In the genomic region with DNA sequence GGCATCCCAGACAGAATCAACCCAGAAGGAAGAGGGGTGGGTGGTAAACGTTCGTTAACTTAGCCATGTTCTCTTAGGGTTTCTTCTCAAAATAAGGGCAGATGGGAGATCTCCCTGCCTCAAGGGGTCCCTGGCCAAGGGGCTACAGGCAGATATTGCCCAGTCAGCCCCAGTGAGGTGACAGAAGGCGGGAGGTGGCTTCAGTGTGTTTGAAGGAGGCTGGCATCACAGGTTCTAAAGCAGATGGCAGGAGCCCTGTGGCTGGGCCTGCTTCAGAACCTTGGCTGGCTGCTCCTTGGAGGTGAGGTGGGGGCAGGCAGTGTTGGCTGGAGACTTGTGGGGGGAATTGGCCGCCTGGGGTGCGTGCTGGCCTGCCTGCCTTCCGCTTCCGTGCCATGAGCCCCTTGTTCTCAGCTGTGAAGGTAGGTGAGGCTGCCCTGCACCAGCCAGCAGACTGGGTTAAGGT, we compare ENCODE assay signal across 16 cellular contexts. TPM values are rescaled to one million over a fixed set of nuclear protein-coding genes. Genes with fewer than 3 reads are reported as not detected.
DNase-seq lines count a peak whose midpoint lies in the region; TF ChIP-seq lines count a peak whose summit lies in the region.
"Had no signal": no experiment of that assay in that cellular context is flagged by ENCODE, and none has a peak within 500 bp of the region (broad histone marks: within the 10 kb centered on the region; RNA-seq: fewer than 3 reads in every experiment).

No MANE protein-coding gene starts in this region.

- H2AFZ ChIP-seq in neuronal stem cell (ENCODE audit: low read length), result no peak overlapping the region

- no peaks in the 10 kb centered on the region for H3K36me3 ChIP-seq in neuronal stem cell (replicated peaks in 1 of 2; ENCODE audit: control insufficient read depth in 2 of 2, insufficient read depth in 2 of 2, low read length in 2 of 2)
- H3K36me3 ChIP-seq: esophagus muscularis mucosa, heart left ventricle had no signal

- H2BK15ac ChIP-seq in neuronal stem cell (ENCODE audit: low read length), result peak overlapping the region; percentile 28

- TF ChIP-seq CTCF in chondrocyte (IDR thresholded peaks at IDR 0.05), result no peak

- peaks cover 7 to 20% of the 10 kb centered on the region in 2 donors for H3K9me3 ChIP-seq in neuronal stem cell (replicated peaks in 1 of 2; ENCODE audit: control insufficient read depth in 2 of 2, insufficient read depth in 1 of 2, low read depth in 1 of 2, low read length in 2 of 2)
- H3K9me3 ChIP-seq: esophagus muscularis mucosa, heart left ventricle had no signal

- peak overlapping the region; percentile 72 for H3K18ac ChIP-seq in neuronal stem cell (ENCODE audit: low read length)

- no peak overlapping the region for H3K27ac Mint-ChIP-seq in chondrocyte (ENCODE audit: unreplicated experiment)

- H3K27me3 Mint-ChIP-seq in chondrocyte (ENCODE audit: low read depth), result no peaks in the 10 kb centered on the region

- H3K4me1 Mint-ChIP-seq in chondrocyte (ENCODE audit: low read depth), result peaks cover 38% of the 10 kb centered on the region

- H3K4me3 ChIP-seq in neuronal stem cell (ENCODE audit: low read length in 2 of 2), result no peak overlapping the region
- H3K4me3 ChIP-seq: esophagus muscularis mucosa, heart left ventricle had no signal

- H3K9ac ChIP-seq in neuronal stem cell (ENCODE audit: low read depth, low read length, poor library complexity), result no peak overlapping the region

- no CpG with 5 or more reads among the region's 7 CpGs for WGBS in neuronal stem cell (ENCODE audit: extremely low coverage in 2 of 2, insufficient read length in 2 of 2, insufficient replicate concordance in 1 of 2), 2 donors

- H2BK12ac ChIP-seq in neuronal stem cell (ENCODE audit: low read length), result no peak overlapping the region

- H3K4ac ChIP-seq in neuronal stem cell (ENCODE audit: low read length), result no peak overlapping the region

- H3K27me3 ChIP-seq in neuronal stem cell (ENCODE audit: control insufficient read depth in 3 of 3, insufficient read depth in 3 of 3, low read depth in 1 of 3, low read length in 3 of 3), result no peaks in the 10 kb centered on the region
- H3K27me3 ChIP-seq: esophagus muscularis mucosa, heart left ventricle had no signal

- H3K36me3 Mint-ChIP-seq in chondrocyte (ENCODE audit: low read depth), result no peaks in the 10 kb centered on the region

- peak overlapping the region; percentile 29 for H2BK120ac ChIP-seq in neuronal stem cell (ENCODE audit: low read depth, low read length)

- H3K4me1 ChIP-seq in neuronal stem cell (ENCODE audit: control insufficient read depth in 2 of 2, insufficient read depth in 1 of 2, low read depth in 1 of 2, low read length in 2 of 2), result peaks cover 17 to 29% of the 10 kb centered on the region in 2 donors

- H3K27ac ChIP-seq in neuronal stem cell (replicated peaks; ENCODE audit: low read length), result no peak overlapping the region
- H3K27ac ChIP-seq: 22Rv1, esophagus muscularis mucosa, HL-60 had no signal

- H3K23ac ChIP-seq in neuronal stem cell (ENCODE audit: low read depth, low read length, poor library complexity), result peak overlapping the region; percentile 52

- peak overlapping the region; percentile 0 for H2BK5ac ChIP-seq in neuronal stem cell (ENCODE audit: low read length)

- no peaks in the 10 kb centered on the region for H3K79me1 ChIP-seq in neuronal stem cell (ENCODE audit: low read depth, low read length)

- peak overlapping the region; percentile 47 for H3K14ac ChIP-seq in neuronal stem cell (ENCODE audit: low read length)

- H4K91ac ChIP-seq in neuronal stem cell (ENCODE audit: low read depth, low read length, poor library complexity), result peak overlapping the region; percentile 7

- no peak overlapping the region for H3K4me2 ChIP-seq in neuronal stem cell (ENCODE audit: insufficient read depth, low read length, poor library complexity, severe bottlenecking)

- no peak overlapping the region for H4K8ac ChIP-seq in neuronal stem cell (ENCODE audit: low read depth, low read length)

- peak overlapping the region; percentile 65 for H2AK5ac ChIP-seq in neuronal stem cell (ENCODE audit: low read depth, low read length)

- no peak overlapping the region for H3K4me3 Mint-ChIP-seq in chondrocyte (ENCODE audit: unreplicated experiment)

- DNase-seq in DMS53 (lab: John Stamatoyannopoulos, UW) (peak; percentile 64), DMS53 treated with DMSO at 0.1 percent for 48 hours (lab: John Stamatoyannopoulos, UW; ENCODE audit: unreplicated experiment) (no peak), NCI-H2171 treated with DMSO at 0.1 percent for 48 hours (lab: John Stamatoyannopoulos, UW) (peak; percentile 89), chondrocyte (ENCODE audit: low spot score) (peak; percentile 61), neuronal stem cell (ENCODE audit: low spot score) (no peak), DMS114 treated with DMSO at 0.1 percent for 48 hours (lab: John Stamatoyannopoulos, UW; ENCODE audit: unreplicated experiment) (no peak), anterior cingulate cortex (lab: John Stamatoyannopoulos, UW) (no peak), mesenteric fat pad (ENCODE audit: low spot score) (no peak)
- DNase-seq: activated naive CD4-positive, alpha-beta T cell treated with anti-CD3 and anti-CD28 coated beads, Interleukin-2, amount 50 U/mL, for 16 hours; HCEC 1CT; NCI-H1436 treated with DMSO at 0.1 percent for 48 hours; stimulated activated naive CD8-positive, alpha-beta T cell treated with anti-CD3 and anti-CD28 coated beads, Interleukin-15, Interleukin-2, amounts not matched to agents 100 U/mL and 50 U/mL, for 24 hours had no signal

- no peaks in the 10 kb centered on the region for H3K9me3 Mint-ChIP-seq in chondrocyte (ENCODE audit: low read depth)

RNA-seq across cellular contexts. Expression of gene HPCAL1, which starts 23.5 kb away (rescaled TPM):
- total RNA-seq in chondrocyte, result 18.7 to 44.0 TPM (median 19.3 TPM) in 3 replicates
- polyA plus RNA-seq in neuronal stem cell (2013, experiment 1 of 2), result 10.7 TPM
- polyA plus RNA-seq in neuronal stem cell (2013, experiment 2 of 2), result 9.6 TPM
- 45.3 TPM for total RNA-seq in mesenteric fat pad

Comparison
In these comparisons a context has a peak if more than half of its experiments do, and no peak if none do; other contexts are left out.
1. DNase-seq: peak in DMS53 (single experiment), NCI-H2171 treated with DMSO at 0.1 percent for 48 hours (single experiment) and chondrocyte (single experiment); none in DMS53 treated with DMSO at 0.1 percent for 48 hours (single experiment), neuronal stem cell (single experiment), DMS114 treated with DMSO at 0.1 percent for 48 hours (single experiment), anterior cingulate cortex (0 of 58) and mesenteric fat pad (single experiment).